In genomic region chr14:49853158-49853477, GRCh38 we compare ENCODE assay signal across 8 cellular contexts. TPM values are rescaled to one million over a fixed set of nuclear protein-coding genes. Genes with fewer than 3 reads are reported as not detected.
DNase-seq lines count a peak whose midpoint lies in the region; TF ChIP-seq lines count a peak whose summit lies in the region.

No MANE protein-coding gene starts in this region.

- H3K36me3 ChIP-seq in endocrine pancreas (ENCODE audit: control insufficient read depth, insufficient read depth, low read length) (no peaks in the 10 kb centered on the region), neuron (ENCODE audit: insufficient read depth, low read length) (peaks cover 24% of the 10 kb centered on the region)

- H3K27ac Mint-ChIP-seq in activated CD4-positive, alpha-beta T cell treated with anti-CD3 and anti-CD28 coated beads, Interleukin-2, amount 10 ng/mL, durations not matched to agents 7 days and 5 days, result peak overlapping the region; percentile 97

- no peak for TF ChIP-seq CTCF in LNCaP clone FGC (IDR thresholded peaks at IDR 0.05; ENCODE audit: control insufficient read depth, extremely low read depth, insufficient read depth)

- H3K4me1 ChIP-seq in endocrine pancreas (ENCODE audit: control insufficient read depth, insufficient read depth, low read length) (peaks cover 16% of the 10 kb centered on the region), neuron (ENCODE audit: insufficient read depth, low read length) (peaks cover 6% of the 10 kb centered on the region)

- no peaks in the 10 kb centered on the region for H3K9me3 Mint-ChIP-seq in activated CD4-positive, alpha-beta T cell treated with anti-CD3 and anti-CD28 coated beads, Interleukin-2, amount 10 ng/mL, durations not matched to agents 7 days and 5 days

- H3K4me3 Mint-ChIP-seq in activated CD4-positive, alpha-beta T cell treated with anti-CD3 and anti-CD28 coated beads, Interleukin-2, amount 10 ng/mL, durations not matched to agents 7 days and 5 days, result peak overlapping the region; percentile 92

- peak overlapping the region; percentile 88 for H3K4me3 ChIP-seq in LNCaP clone FGC (ENCODE audit: low read depth, low read length)
- H3K4me3 ChIP-seq in endocrine pancreas (ENCODE audit: control insufficient read depth, insufficient read depth, low read length), result peak overlapping the region; percentile 96
- H3K4me3 ChIP-seq in neuron (ENCODE audit: low read length), result peak overlapping the region; percentile 58

- peak overlapping the region; percentile 39 for H3K9ac ChIP-seq in endocrine pancreas (ENCODE audit: control insufficient read depth, insufficient read depth, low read length)

- peak overlapping the region; percentile 83 for H2AFZ ChIP-seq in neuron (ENCODE audit: low read depth, low read length)

- H3K9me3 ChIP-seq in endocrine pancreas (ENCODE audit: control insufficient read depth, low read length) (no peaks in the 10 kb centered on the region), neuron (ENCODE audit: low read length) (no peaks in the 10 kb centered on the region)

- CTCF ChIA-PET in activated CD4-positive, alpha-beta T cell treated with anti-CD3 and anti-CD28 coated beads, Interleukin-2, amount 10 ng/mL, durations not matched to agents 7 days and 5 days (lab: Charles Lee), result interaction anchor here (0.5 to 10.6 kb wide), 44 partner anchors 8 to 614 kb away, joined by 3 to 164 read pairs (median 4); partner anchors contain the start of genes ARF6, DNAAF2, KLHDC2 and MGAT2

- POLR2A ChIA-PET in activated CD4-positive, alpha-beta T cell treated with anti-CD3 and anti-CD28 coated beads, Interleukin-2, amount 10 ng/mL, durations not matched to agents 7 days and 5 days (lab: Charles Lee), result interaction anchor here (0.5 to 1.8 kb wide), 5 partner anchors 9 to 296 kb away, joined by 3 to 15 read pairs (median 4); partner anchors contain the start of gene KLHDC2

- peaks cover 23% of the 10 kb centered on the region for H3K36me3 Mint-ChIP-seq in activated CD4-positive, alpha-beta T cell treated with anti-CD3 and anti-CD28 coated beads, Interleukin-2, amount 10 ng/mL, durations not matched to agents 7 days and 5 days (ENCODE audit: low read depth)

- H3K27me3 Mint-ChIP-seq in activated CD4-positive, alpha-beta T cell treated with anti-CD3 and anti-CD28 coated beads, Interleukin-2, amount 10 ng/mL, durations not matched to agents 7 days and 5 days, result no peaks in the 10 kb centered on the region

- DNase-seq in activated CD4-positive, alpha-beta T cell treated with anti-CD3 and anti-CD28 coated beads, Interleukin-2, amount 10 ng/mL, durations not matched to agents 7 days and 5 days, result no peak
- no peak for DNase-seq in activated CD4-positive, alpha-beta T cell treated with anti-CD3 and anti-CD28 coated beads for 4 hours
- DNase-seq in LNCaP clone FGC (ENCODE audit: low read depth), result no peak
- DNase-seq in COLO668 (lab: John Stamatoyannopoulos, UW; ENCODE audit: unreplicated experiment), result no peak
- DNase-seq in NOMO-1 treated with dmso at 0.1 percent for 144 hours (lab: John Stamatoyannopoulos, UW; ENCODE audit: unreplicated experiment), result no peak
- no peak for DNase-seq in cerebellar nuclear complex (lab: John Stamatoyannopoulos, UW)

- peaks cover 48% of the 10 kb centered on the region for H3K4me1 Mint-ChIP-seq in activated CD4-positive, alpha-beta T cell treated with anti-CD3 and anti-CD28 coated beads, Interleukin-2, amount 10 ng/mL, durations not matched to agents 7 days and 5 days

- H3K27me3 ChIP-seq in endocrine pancreas (ENCODE audit: control insufficient read depth, insufficient read depth, low read length) (no peaks in the 10 kb centered on the region), neuron (ENCODE audit: insufficient read depth, low read length) (no peaks in the 10 kb centered on the region)

RNA-seq across cellular contexts. Expression of gene NEMF, which starts 0.5 kb away (rescaled TPM):
- 10 to 100 TPM; 76.7 to 89.1 TPM for total RNA-seq in activated CD4-positive, alpha-beta T cell treated with anti-CD3 and anti-CD28 coated beads, Interleukin-2, amount 10 ng/mL, durations not matched to agents 7 days and 5 days

RNA-seq across cellular contexts. Expression of gene ARF6, which starts 39.8 kb away (rescaled TPM):
- total RNA-seq in activated CD4-positive, alpha-beta T cell treated with anti-CD3 and anti-CD28 coated beads, Interleukin-2, amount 10 ng/mL, durations not matched to agents 7 days and 5 days, result 100 to 1,000 TPM; 160 to 165 TPM
